8 cellular contexts compared by ENCODE assay signal in the genomic region with DNA sequence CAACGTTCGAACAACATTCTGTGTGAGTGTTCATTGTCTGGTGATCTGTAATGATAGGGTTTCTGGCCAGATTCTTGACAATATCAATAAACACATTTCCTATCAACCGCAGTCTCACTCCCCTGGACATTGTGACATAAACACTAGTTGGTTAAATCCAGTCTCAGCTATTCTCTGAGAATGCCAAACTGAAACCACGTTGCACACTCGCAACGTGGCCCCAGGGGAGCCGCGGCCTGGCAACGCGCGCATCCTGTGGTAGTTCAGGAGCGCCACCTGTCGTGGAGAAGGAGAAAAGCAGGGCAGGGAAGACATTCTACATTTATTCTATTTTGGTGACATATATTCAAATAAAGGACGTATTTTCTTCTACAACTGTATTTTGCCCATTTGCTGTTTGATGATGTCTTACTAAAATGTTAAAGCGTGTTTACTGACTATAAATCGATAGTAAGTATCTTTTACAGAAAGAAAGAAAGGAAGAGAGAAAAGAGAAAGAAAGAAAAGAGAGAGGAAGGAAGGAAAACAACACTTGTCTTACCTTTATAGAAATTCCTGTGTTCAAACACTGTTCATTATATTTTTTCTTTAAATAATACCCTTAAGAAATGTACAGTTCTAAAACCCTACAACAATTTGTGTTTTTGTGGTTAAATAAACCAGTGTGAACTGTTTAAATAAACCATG.
DNase-seq lines count a peak whose midpoint lies in the region; ATAC-seq and TF ChIP-seq lines count a peak whose summit lies in the region.

No MANE protein-coding gene starts in this region.

- H2AFZ ChIP-seq in HCT116 (ENCODE audit: low read depth, low read length, poor library complexity, severe bottlenecking), result peak overlapping the region; percentile 97
- peak overlapping the region; percentile 56 for H2AFZ ChIP-seq in parathyroid adenoma

- peaks cover 0 to 7% of the 10 kb centered on the region in 2 experiments; a peak in 2 of 4 replicates for H3K4me1 ChIP-seq in HCT116 (ENCODE audit: control insufficient read depth in 1 of 2, insufficient read depth in 2 of 2, low read length in 2 of 2)
- peaks cover 2% of the 10 kb centered on the region for H3K4me1 ChIP-seq in parathyroid adenoma

- CTCF ChIA-PET in HCT116 (lab: Charles Lee), result interaction anchor here (1.4 kb wide), 1 partner anchor 16 kb away, joined by 3 read pairs; no protein-coding TSS in a partner anchor
- CTCF ChIA-PET in activated CD4-positive, alpha-beta memory T cell treated with anti-CD3 and anti-CD28 coated beads, Interleukin-2, amount 10 ng/mL, durations not matched to agents 7 days and 5 days (lab: Charles Lee), result interaction anchor here (1.0 to 1.9 kb wide), 4 partner anchors 10 to 17 kb away, joined by 3 to 6 read pairs (median 4); no protein-coding TSS in a partner anchor

- no peak overlapping the region for H3K4me3 Mint-ChIP-seq in activated CD4-positive, alpha-beta memory T cell treated with anti-CD3 and anti-CD28 coated beads, Interleukin-2, amount 10 ng/mL, durations not matched to agents 7 days and 5 days

- H3K4me2 ChIP-seq in HCT116 (ENCODE audit: low read length) (peak overlapping the region; percentile 60), parathyroid adenoma (ENCODE audit: low read length) (peak overlapping the region; percentile 66)

- BruUV-seq in HCT116 (replicated peaks; lab: Mats Ljungman, UMichigan), result no TSS peak

- no peak for TF ChIP-seq POLR2A in HCT116 (IDR thresholded peaks at IDR 0.05; ENCODE audit: borderline replicate concordance, extremely low read depth, insufficient read depth, insufficient read length)

- H3K9me3 Mint-ChIP-seq in activated CD4-positive, alpha-beta memory T cell treated with anti-CD3 and anti-CD28 coated beads, Interleukin-2, amount 10 ng/mL, durations not matched to agents 7 days and 5 days, result peaks cover 2% of the 10 kb centered on the region

- RAD21 ChIA-PET in HCT116 (lab: Charles Lee; ENCODE audit: low non-redundant PET in 1 of 2, low total read pairs in 2 of 2, uncharacterized antibody in 2 of 2, unreplicated experiment in 2 of 2), result no interaction called here

- POLR2A ChIA-PET in HCT116 (lab: Charles Lee), result no interaction called here
- POLR2A ChIA-PET in activated CD4-positive, alpha-beta memory T cell treated with anti-CD3 and anti-CD28 coated beads, Interleukin-2, amount 10 ng/mL, durations not matched to agents 7 days and 5 days (lab: Charles Lee), result no interaction called here

- H3K4me3 ChIP-seq in HCT116 (replicated peaks in 1 of 2; ENCODE audit: low read depth in 1 of 2, low read length in 2 of 2) (peak overlapping the region in 1 of 2 experiments; percentile 26; a peak in 2 of 4 replicates), parathyroid adenoma (ENCODE audit: low read depth, low read length) (peak overlapping the region; percentile 40)

- H3K9me2 ChIP-seq in HCT116 (ENCODE audit: insufficient read depth), result no peaks in the 10 kb centered on the region

- peak; percentile 16 for DNase-seq in NCI-H1694 treated with DMSO at 0.1 percent for 48 hours (lab: John Stamatoyannopoulos, UW)
- DNase-seq in NCI-H1694 (lab: John Stamatoyannopoulos, UW), result no peak
- DNase-seq in HCT116 (ENCODE audit: low read depth, low spot score), result peak; percentile 28
- peak; percentile 61 for DNase-seq in NCI-H2029 (lab: John Stamatoyannopoulos, UW)
- peak; percentile 23 for DNase-seq in activated CD4-positive, alpha-beta memory T cell treated with anti-CD3 and anti-CD28 coated beads, Interleukin-2, amount 10 ng/mL, durations not matched to agents 7 days and 5 days
- DNase-seq in glomerular visceral epithelial cell (ENCODE audit: extremely low spot score), result peak; percentile 53

- TF ChIP-seq RAD21 in HCT116 (IDR thresholded peaks at IDR 0.05; ENCODE audit: low read depth), result peak; percentile 93

- TF ChIP-seq CTCF in HCT116 (IDR thresholded peaks at IDR 0.05 in 2 of 3, conservative IDR thresholded peaks at IDR 0.05 in 1 of 3; ENCODE audit: borderline replicate concordance in 1 of 3, insufficient read depth in 1 of 3, low read depth in 2 of 3, low read length in 2 of 3) (peak; percentile 74 to 97 (median 82)), parathyroid adenoma (IDR thresholded peaks at IDR 0.05) (peak; percentile 72)

- H3K27ac ChIP-seq in HCT116 (ENCODE audit: low read depth, low read length) (no peak overlapping the region), parathyroid adenoma (no peak overlapping the region)

- H3K79me2 ChIP-seq in HCT116 (ENCODE audit: insufficient read depth, low read length) (no peaks in the 10 kb centered on the region), parathyroid adenoma (no peaks in the 10 kb centered on the region)

- no peaks in the 10 kb centered on the region for H3K27me3 Mint-ChIP-seq in activated CD4-positive, alpha-beta memory T cell treated with anti-CD3 and anti-CD28 coated beads, Interleukin-2, amount 10 ng/mL, durations not matched to agents 7 days and 5 days

- intact Hi-C loops in HCT116 (cut with micrococcal nuclease), result loop anchor here (5.0 to 10.0 kb wide), 3 partner anchors 228 to 798 kb away; no protein-coding TSS in a partner anchor

- no peaks in the 10 kb centered on the region for H3K36me3 Mint-ChIP-seq in activated CD4-positive, alpha-beta memory T cell treated with anti-CD3 and anti-CD28 coated beads, Interleukin-2, amount 10 ng/mL, durations not matched to agents 7 days and 5 days (ENCODE audit: low read depth)

- no peaks in the 10 kb centered on the region for H3K27me3 ChIP-seq in HCT116 (ENCODE audit: insufficient read depth, low read length)
- no peaks in the 10 kb centered on the region for H3K27me3 ChIP-seq in parathyroid adenoma (ENCODE audit: control insufficient read depth, insufficient read depth, low read length)

- H3K9me3 ChIP-seq in HCT116 (ENCODE audit: control insufficient read depth in 1 of 2, insufficient read depth in 1 of 2, low read depth in 1 of 2, low read length in 2 of 2) (no peaks in the 10 kb centered on the region), parathyroid adenoma (ENCODE audit: control insufficient read depth, low read length) (no peaks in the 10 kb centered on the region)

- H4K20me1 ChIP-seq in HCT116 (ENCODE audit: insufficient read depth), result no peaks in the 10 kb centered on the region

- H3K9ac ChIP-seq in HCT116 (ENCODE audit: low read length), result peak overlapping the region; percentile 15
- H3K9ac ChIP-seq in parathyroid adenoma, result no peak overlapping the region

- no peak overlapping the region for H3K27ac Mint-ChIP-seq in activated CD4-positive, alpha-beta memory T cell treated with anti-CD3 and anti-CD28 coated beads, Interleukin-2, amount 10 ng/mL, durations not matched to agents 7 days and 5 days

- H3K4me1 Mint-ChIP-seq in activated CD4-positive, alpha-beta memory T cell treated with anti-CD3 and anti-CD28 coated beads, Interleukin-2, amount 10 ng/mL, durations not matched to agents 7 days and 5 days, result peaks cover 2% of the 10 kb centered on the region

- ATAC-seq in HCT116, result peak; percentile 92
- no peak for ATAC-seq in HG03139 (IDR thresholded peaks at IDR 0.05; ENCODE audit: unreplicated experiment)

- H3K36me3 ChIP-seq in HCT116 (ENCODE audit: control insufficient read depth in 1 of 2, insufficient read depth in 2 of 2, low read length in 2 of 2), result no peaks in the 10 kb centered on the region
- H3K36me3 ChIP-seq in parathyroid adenoma (ENCODE audit: control insufficient read depth, insufficient read depth, low read length), result no peaks in the 10 kb centered on the region

TF ChIP-seq in HCT116, 20 proteins besides CTCF, POLR2A, EP300 and RAD21 (continues in another document):
- TF ChIP-seq, protein P1, sequence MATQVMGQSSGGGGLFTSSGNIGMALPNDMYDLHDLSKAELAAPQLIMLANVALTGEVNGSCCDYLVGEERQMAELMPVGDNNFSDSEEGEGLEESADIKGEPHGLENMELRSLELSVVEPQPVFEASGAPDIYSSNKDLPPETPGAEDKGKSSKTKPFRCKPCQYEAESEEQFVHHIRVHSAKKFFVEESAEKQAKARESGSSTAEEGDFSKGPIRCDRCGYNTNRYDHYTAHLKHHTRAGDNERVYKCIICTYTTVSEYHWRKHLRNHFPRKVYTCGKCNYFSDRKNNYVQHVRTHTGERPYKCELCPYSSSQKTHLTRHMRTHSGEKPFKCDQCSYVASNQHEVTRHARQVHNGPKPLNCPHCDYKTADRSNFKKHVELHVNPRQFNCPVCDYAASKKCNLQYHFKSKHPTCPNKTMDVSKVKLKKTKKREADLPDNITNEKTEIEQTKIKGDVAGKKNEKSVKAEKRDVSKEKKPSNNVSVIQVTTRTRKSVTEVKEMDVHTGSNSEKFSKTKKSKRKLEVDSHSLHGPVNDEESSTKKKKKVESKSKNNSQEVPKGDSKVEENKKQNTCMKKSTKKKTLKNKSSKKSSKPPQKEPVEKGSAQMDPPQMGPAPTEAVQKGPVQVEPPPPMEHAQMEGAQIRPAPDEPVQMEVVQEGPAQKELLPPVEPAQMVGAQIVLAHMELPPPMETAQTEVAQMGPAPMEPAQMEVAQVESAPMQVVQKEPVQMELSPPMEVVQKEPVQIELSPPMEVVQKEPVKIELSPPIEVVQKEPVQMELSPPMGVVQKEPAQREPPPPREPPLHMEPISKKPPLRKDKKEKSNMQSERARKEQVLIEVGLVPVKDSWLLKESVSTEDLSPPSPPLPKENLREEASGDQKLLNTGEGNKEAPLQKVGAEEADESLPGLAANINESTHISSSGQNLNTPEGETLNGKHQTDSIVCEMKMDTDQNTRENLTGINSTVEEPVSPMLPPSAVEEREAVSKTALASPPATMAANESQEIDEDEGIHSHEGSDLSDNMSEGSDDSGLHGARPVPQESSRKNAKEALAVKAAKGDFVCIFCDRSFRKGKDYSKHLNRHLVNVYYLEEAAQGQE (IDR thresholded peaks at IDR 0.05; ENCODE audit: low read depth), result no peak
- TF ChIP-seq ZNF274 (IDR thresholded peaks at IDR 0.05; ENCODE audit: low read depth, low read length) (no peak), SP1 (IDR thresholded peaks at IDR 0.05; ENCODE audit: low read depth) (no peak), EZH2 (IDR thresholded peaks at IDR 0.05) (no peak), FOSL1 (IDR thresholded peaks at IDR 0.05; ENCODE audit: low read depth) (no peak)
- TF ChIP-seq, protein P2, sequence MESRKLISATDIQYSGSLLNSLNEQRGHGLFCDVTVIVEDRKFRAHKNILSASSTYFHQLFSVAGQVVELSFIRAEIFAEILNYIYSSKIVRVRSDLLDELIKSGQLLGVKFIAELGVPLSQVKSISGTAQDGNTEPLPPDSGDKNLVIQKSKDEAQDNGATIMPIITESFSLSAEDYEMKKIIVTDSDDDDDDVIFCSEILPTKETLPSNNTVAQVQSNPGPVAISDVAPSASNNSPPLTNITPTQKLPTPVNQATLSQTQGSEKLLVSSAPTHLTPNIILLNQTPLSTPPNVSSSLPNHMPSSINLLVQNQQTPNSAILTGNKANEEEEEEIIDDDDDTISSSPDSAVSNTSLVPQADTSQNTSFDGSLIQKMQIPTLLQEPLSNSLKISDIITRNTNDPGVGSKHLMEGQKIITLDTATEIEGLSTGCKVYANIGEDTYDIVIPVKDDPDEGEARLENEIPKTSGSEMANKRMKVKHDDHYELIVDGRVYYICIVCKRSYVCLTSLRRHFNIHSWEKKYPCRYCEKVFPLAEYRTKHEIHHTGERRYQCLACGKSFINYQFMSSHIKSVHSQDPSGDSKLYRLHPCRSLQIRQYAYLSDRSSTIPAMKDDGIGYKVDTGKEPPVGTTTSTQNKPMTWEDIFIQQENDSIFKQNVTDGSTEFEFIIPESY (IDR thresholded peaks at IDR 0.05; ENCODE audit: extremely low read depth, insufficient replicate concordance, low read length), result no peak
